27 cellular contexts compared by ENCODE assay signal in genomic region chr2:219072741-219073140, GRCh38. TPM values are rescaled to one million over a fixed set of nuclear protein-coding genes. Genes with fewer than 3 reads are reported as not detected.
"Had no signal": no experiment of that assay in that cellular context is flagged by ENCODE, and none has a peak within 500 bp of the region (broad histone marks: within the 10 kb centered on the region; RNA-seq: fewer than 3 reads in every experiment).

No MANE protein-coding gene starts in this region.

- DNase-seq: cortex of kidney; dorsolateral prefrontal cortex; effector CD4-positive, alpha-beta T cell; heart left ventricle; left ventricle myocardium superior; lower lobe of right lung; naive B cell; stimulated activated CD4-positive, alpha-beta T cell treated with anti-CD3 and anti-CD28 coated beads, Interleukin-12 subunit alpha, Interleukin-12 subunit beta, amount 100 ng/mL, for 4 hours; stimulated activated CD4-positive, alpha-beta T cell treated with anti-CD3 and anti-CD28 coated beads, Interleukin-1b, Interleukin-23, amount 100 ng/mL, for 48 hours; stimulated activated CD4-positive, alpha-beta T cell treated with anti-CD3 and anti-CD28 coated beads, Interleukin-4, amount 100 ng/mL, for 1 hour; stimulated activated naive CD4-positive, alpha-beta T cell had no signal

- H3K4me3 ChIP-seq: dorsolateral prefrontal cortex, esophagus muscularis mucosa, gastroesophageal sphincter, heart left ventricle, lower lobe of right lung, pancreas, right atrium auricular region, smooth muscle cell, thyroid gland, upper lobe of left lung had no signal

- H3K9me3 ChIP-seq: esophagus muscularis mucosa, gastroesophageal sphincter, heart left ventricle, lower lobe of right lung, neutrophil, pancreas, right atrium auricular region, thyroid gland, upper lobe of left lung had no signal

- ATAC-seq: foreskin keratinocyte; gastroesophageal sphincter; heart left ventricle; left ventricle myocardium superior; natural killer cell treated with Interleukin-12 subunit alpha and Interleukin-12 subunit beta and Interleukin-15 and Interleukin-18, amount 100 ng/mL, for 72 hours; sciatic nerve; stimulated activated naive CD8-positive, alpha-beta T cell treated with anti-CD3 and anti-CD28 coated beads, Interleukin-15, amount 100 ng/mL, for 72 hours had no signal

- H3K4me1 ChIP-seq: esophagus muscularis mucosa, foreskin keratinocyte, gastroesophageal sphincter, pancreas, thyroid gland had no signal

- H3K27ac ChIP-seq: dorsolateral prefrontal cortex, esophagus muscularis mucosa, foreskin keratinocyte, gastroesophageal sphincter, heart left ventricle, lower lobe of right lung, neutrophil, pancreas, right atrium auricular region, thyroid gland, upper lobe of left lung had no signal

- H3K27me3 ChIP-seq: dorsolateral prefrontal cortex, esophagus muscularis mucosa, foreskin keratinocyte, gastroesophageal sphincter, heart left ventricle, pancreas, right atrium auricular region, thyroid gland, upper lobe of left lung had no signal

- H3K36me3 ChIP-seq: neutrophil had no signal

RNA-seq across cellular contexts. Expression of gene IHH, which starts 12.0 kb away (rescaled TPM):
- total RNA-seq: epithelial cell of proximal tubule, esophagus muscularis mucosa, fibroblast of lung, foreskin keratinocyte, heart left ventricle, left ventricle myocardium superior, posterior vena cava, right atrium auricular region had no signal

RNA-seq across cellular contexts. Expression of gene CFAP65, which starts 31.4 kb away (rescaled TPM):
- total RNA-seq: esophagus muscularis mucosa; fibroblast of lung; foreskin keratinocyte; gastroesophageal sphincter; left ventricle myocardium superior; natural killer cell treated with Interleukin-12 subunit alpha and Interleukin-12 subunit beta and Interleukin-15 and Interleukin-18, amount 100 ng/mL, for 72 hours; posterior vena cava; right atrium auricular region; smooth muscle cell; subcutaneous adipose tissue had no signal
